In the genomic region with DNA sequence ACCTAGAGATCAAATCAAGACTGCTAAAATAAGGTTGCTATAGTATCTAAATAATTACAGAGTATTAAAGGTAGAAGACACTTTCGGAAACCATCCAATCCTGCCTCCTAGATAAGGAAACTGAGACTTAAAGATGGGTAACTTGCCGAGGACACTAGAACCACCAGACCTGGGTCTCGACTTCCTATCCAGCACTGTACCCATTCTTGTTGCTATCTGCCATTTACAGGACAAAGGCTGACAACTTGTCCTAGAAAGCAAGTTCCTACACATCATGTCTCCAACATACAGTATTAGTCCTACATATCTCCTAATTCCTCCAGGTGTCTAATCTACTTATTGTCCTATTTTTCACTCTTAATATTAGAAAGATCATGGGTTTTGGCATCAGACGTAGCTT, we compare ENCODE assay signal across 3 cellular contexts.
TF ChIP-seq lines count a peak whose summit lies in the region.

No MANE protein-coding gene starts in this region.

TF ChIP-seq in SK-N-SH, 30 proteins besides CTCF, POLR2A, EP300 and RAD21:
- no peak for TF ChIP-seq FOXM1 (IDR thresholded peaks at IDR 0.05; ENCODE audit: low read depth)
- TF ChIP-seq RXRA (IDR thresholded peaks at IDR 0.05; ENCODE audit: borderline replicate concordance, low read depth): no peak
- TF ChIP-seq RCOR1 (IDR thresholded peaks at IDR 0.05; ENCODE audit: low read length): no peak
- no peak for TF ChIP-seq IRF3 (IDR thresholded peaks at IDR 0.05; ENCODE audit: low read depth, low read length)
- TF ChIP-seq POLR2AphosphoS5 (IDR thresholded peaks at IDR 0.05; ENCODE audit: low read depth, low read length): no peak
- TF ChIP-seq, protein P1, sequence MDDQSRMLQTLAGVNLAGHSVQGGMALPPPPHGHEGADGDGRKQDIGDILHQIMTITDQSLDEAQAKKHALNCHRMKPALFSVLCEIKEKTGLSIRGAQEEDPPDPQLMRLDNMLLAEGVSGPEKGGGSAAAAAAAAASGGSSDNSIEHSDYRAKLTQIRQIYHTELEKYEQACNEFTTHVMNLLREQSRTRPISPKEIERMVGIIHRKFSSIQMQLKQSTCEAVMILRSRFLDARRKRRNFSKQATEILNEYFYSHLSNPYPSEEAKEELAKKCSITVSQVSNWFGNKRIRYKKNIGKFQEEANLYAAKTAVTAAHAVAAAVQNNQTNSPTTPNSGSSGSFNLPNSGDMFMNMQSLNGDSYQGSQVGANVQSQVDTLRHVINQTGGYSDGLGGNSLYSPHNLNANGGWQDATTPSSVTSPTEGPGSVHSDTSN (IDR thresholded peaks at IDR 0.05): no peak
- no peak for TF ChIP-seq GABPA (IDR thresholded peaks at IDR 0.05; ENCODE audit: low read depth)
- TF ChIP-seq MEF2A (IDR thresholded peaks at IDR 0.05; ENCODE audit: borderline replicate concordance, low read depth): no peak
- no peak for TF ChIP-seq ELF1 (IDR thresholded peaks at IDR 0.05)
- TF ChIP-seq, protein P2, sequence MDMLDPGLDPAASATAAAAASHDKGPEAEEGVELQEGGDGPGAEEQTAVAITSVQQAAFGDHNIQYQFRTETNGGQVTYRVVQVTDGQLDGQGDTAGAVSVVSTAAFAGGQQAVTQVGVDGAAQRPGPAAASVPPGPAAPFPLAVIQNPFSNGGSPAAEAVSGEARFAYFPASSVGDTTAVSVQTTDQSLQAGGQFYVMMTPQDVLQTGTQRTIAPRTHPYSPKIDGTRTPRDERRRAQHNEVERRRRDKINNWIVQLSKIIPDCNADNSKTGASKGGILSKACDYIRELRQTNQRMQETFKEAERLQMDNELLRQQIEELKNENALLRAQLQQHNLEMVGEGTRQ (IDR thresholded peaks at IDR 0.05; ENCODE audit: borderline replicate concordance, low read depth, low read length): no peak

TF ChIP-seq in SK-N-SH treated with all-trans-retinoic acid at 6 μM for 48 hours, 23 proteins besides CTCF, POLR2A, EP300 and RAD21:
- TF ChIP-seq POU6F1 (CRISPR knock-in tag; IDR thresholded peaks at IDR 0.05; ENCODE audit: borderline replicate concordance, low read depth): no peak
- TF ChIP-seq, protein P3, sequence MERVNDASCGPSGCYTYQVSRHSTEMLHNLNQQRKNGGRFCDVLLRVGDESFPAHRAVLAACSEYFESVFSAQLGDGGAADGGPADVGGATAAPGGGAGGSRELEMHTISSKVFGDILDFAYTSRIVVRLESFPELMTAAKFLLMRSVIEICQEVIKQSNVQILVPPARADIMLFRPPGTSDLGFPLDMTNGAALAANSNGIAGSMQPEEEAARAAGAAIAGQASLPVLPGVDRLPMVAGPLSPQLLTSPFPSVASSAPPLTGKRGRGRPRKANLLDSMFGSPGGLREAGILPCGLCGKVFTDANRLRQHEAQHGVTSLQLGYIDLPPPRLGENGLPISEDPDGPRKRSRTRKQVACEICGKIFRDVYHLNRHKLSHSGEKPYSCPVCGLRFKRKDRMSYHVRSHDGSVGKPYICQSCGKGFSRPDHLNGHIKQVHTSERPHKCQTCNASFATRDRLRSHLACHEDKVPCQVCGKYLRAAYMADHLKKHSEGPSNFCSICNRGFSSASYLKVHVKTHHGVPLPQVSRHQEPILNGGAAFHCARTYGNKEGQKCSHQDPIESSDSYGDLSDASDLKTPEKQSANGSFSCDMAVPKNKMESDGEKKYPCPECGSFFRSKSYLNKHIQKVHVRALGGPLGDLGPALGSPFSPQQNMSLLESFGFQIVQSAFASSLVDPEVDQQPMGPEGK (CRISPR knock-in tag; IDR thresholded peaks at IDR 0.05; ENCODE audit: borderline replicate concordance): no peak
- no peak for TF ChIP-seq ESRRG (CRISPR knock-in tag; IDR thresholded peaks at IDR 0.05)
- TF ChIP-seq ZC3H10 (CRISPR knock-in tag; IDR thresholded peaks at IDR 0.05): no peak
- TF ChIP-seq ZNF565 (CRISPR knock-in tag; conservative IDR thresholded peaks at IDR 0.05; ENCODE audit: low read depth): no peak
- no peak for TF ChIP-seq TCF4 (CRISPR knock-in tag; IDR thresholded peaks at IDR 0.05; ENCODE audit: borderline replicate concordance)
- no peak for TF ChIP-seq GLIS3 (CRISPR knock-in tag; IDR thresholded peaks at IDR 0.05)
- TF ChIP-seq TSHZ2 (CRISPR knock-in tag; IDR thresholded peaks at IDR 0.05): no peak
- no peak for TF ChIP-seq CREB5 (CRISPR knock-in tag; IDR thresholded peaks at IDR 0.05; ENCODE audit: low read depth)
- no peak for TF ChIP-seq RARB (CRISPR knock-in tag; IDR thresholded peaks at IDR 0.05)

TF ChIP-seq in endothelial cell of umbilical vein, 7 proteins besides CTCF, POLR2A, EP300 and RAD21:
- no peak for TF ChIP-seq MAX (IDR thresholded peaks at IDR 0.05; ENCODE audit: insufficient read depth, insufficient read length)
- no peak for TF ChIP-seq GATA2 (IDR thresholded peaks at IDR 0.05; ENCODE audit: insufficient read depth, insufficient read length, low read depth, low read length)
- TF ChIP-seq MYC (IDR thresholded peaks at IDR 0.05; ENCODE audit: low read depth, low read length): no peak
- TF ChIP-seq EZH2 (IDR thresholded peaks at IDR 0.05; ENCODE audit: borderline replicate concordance, low read depth, low read length, severe bottlenecking): no peak
- no peak for TF ChIP-seq FOS (IDR thresholded peaks at IDR 0.05; ENCODE audit: borderline replicate concordance, insufficient read depth, low read length)
- TF ChIP-seq JUN (IDR thresholded peaks at IDR 0.05; ENCODE audit: borderline replicate concordance, insufficient read depth, insufficient read length, low read depth): no peak
- TF ChIP-seq POLR2AphosphoS5 (IDR thresholded peaks at IDR 0.05; ENCODE audit: insufficient read depth, low read depth, low read length): no peak
TF ChIP-seq in endothelial cell of umbilical vein: peak in this region for 0.
